Comparison of ENCODE assay signal across 8 cellular contexts in genomic region chrX:71095971-71096701, GRCh38. TPM values are rescaled to one million over a fixed set of nuclear protein-coding genes. Genes with fewer than 3 reads are reported as not detected.
DNase-seq lines count a peak whose midpoint lies in the region; ATAC-seq and TF ChIP-seq lines count a peak whose summit lies in the region.

No MANE protein-coding gene starts in this region.

- H3K4me3 ChIP-seq in HCT116 (replicated peaks in 1 of 2; ENCODE audit: low read depth in 1 of 2, low read length in 2 of 2) (peak overlapping the region; percentile 54 to 64), mammary epithelial cell (replicated peaks in 1 of 3; ENCODE audit: insufficient read depth in 1 of 3, low read depth in 2 of 3, low read length in 3 of 3) (peak overlapping the region; percentile 40 to 59 (median 57)), left lung (peak overlapping the region; percentile 40 to 56), subcutaneous abdominal adipose tissue (ENCODE audit: low read depth in 1 of 5, low read length in 5 of 5) (peak overlapping the region; percentile 74 to 89 (median 84))

- dilution Hi-C loops in mammary epithelial cell (cut with HindIII; ENCODE audit: low sequenced_read_pairs): no loop called here

- H3K36me3 ChIP-seq in ES-I3 (ENCODE audit: insufficient read depth, low read length) (no peaks in the 10 kb centered on the region), HCT116 (ENCODE audit: control insufficient read depth in 1 of 2, insufficient read depth in 2 of 2, low read length in 2 of 2) (no peaks in the 10 kb centered on the region), mammary epithelial cell (ENCODE audit: insufficient read depth, low read length) (no peaks in the 10 kb centered on the region), left lung (no peaks in the 10 kb centered on the region), subcutaneous abdominal adipose tissue (ENCODE audit: control insufficient read depth in 5 of 5, insufficient read depth in 5 of 5, low read length in 5 of 5) (peaks cover 0 to 3% (median 0%) of the 10 kb centered on the region in 5 donors)

- in situ Hi-C loops in mammary epithelial cell (cut with MboI; ENCODE audit: low sequenced_read_pairs in 2 of 2): no loop called here

- H3K4me1 ChIP-seq in ES-I3 (ENCODE audit: insufficient read depth, low read length) (peaks cover 20% of the 10 kb centered on the region), HCT116 (ENCODE audit: control insufficient read depth in 1 of 2, insufficient read depth in 2 of 2, low read length in 2 of 2) (peaks cover 0 to 14% of the 10 kb centered on the region in 2 experiments; a peak in 2 of 4 replicates), mammary epithelial cell (ENCODE audit: insufficient read depth, low read length) (peaks cover 5% of the 10 kb centered on the region), left lung (peaks cover 0 to 23% of the 10 kb centered on the region in 2 donors), subcutaneous abdominal adipose tissue (ENCODE audit: control insufficient read depth in 5 of 5, insufficient read depth in 5 of 5, low read length in 5 of 5) (peaks cover 0 to 33% (median 24%) of the 10 kb centered on the region in 5 donors)

- RAD21 ChIA-PET in HCT116 (lab: Charles Lee; ENCODE audit: low non-redundant PET in 1 of 2, low total read pairs in 2 of 2, uncharacterized antibody in 2 of 2, unreplicated experiment in 2 of 2): no interaction called here

- H2AFZ ChIP-seq in HCT116 (ENCODE audit: low read depth, low read length, poor library complexity, severe bottlenecking): no peak overlapping the region
- H2AFZ ChIP-seq in mammary epithelial cell (ENCODE audit: low read depth, low read length): peak overlapping the region; percentile 85

- TF ChIP-seq RAD21 in HCT116 (IDR thresholded peaks at IDR 0.05; ENCODE audit: low read depth): no peak

- no peaks in the 10 kb centered on the region for H3K27me3 ChIP-seq in HCT116 (ENCODE audit: insufficient read depth, low read length)
- no peaks in the 10 kb centered on the region for H3K27me3 ChIP-seq in mammary epithelial cell (ENCODE audit: insufficient read depth, low read length)
- H3K27me3 ChIP-seq in left lung: no peaks in the 10 kb centered on the region
- peaks cover 0 to 12% (median 6%) of the 10 kb centered on the region in 5 donors for H3K27me3 ChIP-seq in subcutaneous abdominal adipose tissue (ENCODE audit: control insufficient read depth in 5 of 5, insufficient read depth in 4 of 5, low read length in 5 of 5)

- peak overlapping the region; percentile 88 for H3K4me2 ChIP-seq in HCT116 (ENCODE audit: low read length)
- peak overlapping the region; percentile 80 for H3K4me2 ChIP-seq in mammary epithelial cell (ENCODE audit: insufficient read depth, low read depth, low read length)

- H3K79me2 ChIP-seq in HCT116 (ENCODE audit: insufficient read depth, low read length): no peaks in the 10 kb centered on the region
- H3K79me2 ChIP-seq in mammary epithelial cell (ENCODE audit: insufficient read depth, low read length): no peaks in the 10 kb centered on the region

- H3K9me3 ChIP-seq in ES-I3 (ENCODE audit: control insufficient read depth, insufficient read depth, low read length): no peaks in the 10 kb centered on the region
- H3K9me3 ChIP-seq in HCT116 (ENCODE audit: control insufficient read depth in 1 of 2, insufficient read depth in 1 of 2, low read depth in 1 of 2, low read length in 2 of 2): no peaks in the 10 kb centered on the region
- no peaks in the 10 kb centered on the region for H3K9me3 ChIP-seq in mammary epithelial cell (replicated peaks; ENCODE audit: insufficient read depth, low read length)
- no peaks in the 10 kb centered on the region for H3K9me3 ChIP-seq in left lung
- H3K9me3 ChIP-seq in subcutaneous abdominal adipose tissue (ENCODE audit: control insufficient read depth in 5 of 5, low read length in 5 of 5): no peaks in the 10 kb centered on the region

- intact Hi-C loops in HCT116 (cut with micrococcal nuclease): loop anchor here (5.0 kb wide), 1 partner anchor 81 kb away; no protein-coding TSS in a partner anchor
- intact Hi-C loops in mammary epithelial cell (cut with micrococcal nuclease): loop anchor here (1.0 kb wide), 1 partner anchor 28 kb away; the partner anchor contains the start of gene SNX12
- intact Hi-C loops in left lung (cut with DNase I): no loop called here

- TF ChIP-seq CTCF in HCT116 (IDR thresholded peaks at IDR 0.05 in 2 of 3, conservative IDR thresholded peaks at IDR 0.05 in 1 of 3; ENCODE audit: borderline replicate concordance in 1 of 3, insufficient read depth in 1 of 3, low read depth in 2 of 3, low read length in 2 of 3) (no peak), mammary epithelial cell (conservative IDR thresholded peaks at IDR 0.05 in 1 of 2, IDR thresholded peaks at IDR 0.05 in 1 of 2; ENCODE audit: extremely low read depth in 1 of 2, insufficient read depth in 1 of 2, low read depth in 1 of 2, low read length in 2 of 2) (no peak), left lung (IDR thresholded peaks at IDR 0.05) (no peak)

- peak; percentile 63 for ATAC-seq in HCT116
- ATAC-seq in left lung: peak; percentile 79
- no peak for ATAC-seq in GM21529 (IDR thresholded peaks at IDR 0.05; ENCODE audit: unreplicated experiment)

- H4K20me1 ChIP-seq in HCT116 (ENCODE audit: insufficient read depth): no peaks in the 10 kb centered on the region
- H4K20me1 ChIP-seq in mammary epithelial cell (ENCODE audit: insufficient read depth, low read length): no peaks in the 10 kb centered on the region

- no peak overlapping the region for H3K27ac ChIP-seq in HCT116 (ENCODE audit: low read depth, low read length)
- H3K27ac ChIP-seq in mammary epithelial cell (ENCODE audit: insufficient read depth, low read depth, low read length): no peak overlapping the region
- peak overlapping the region in 1 of 2 donors; percentile 57 for H3K27ac ChIP-seq in left lung
- H3K27ac ChIP-seq in subcutaneous abdominal adipose tissue (ENCODE audit: low read depth, low read length): peak overlapping the region; percentile 41

- peak; percentile 21 for DNase-seq in HCT116 (ENCODE audit: low read depth, low spot score)
- DNase-seq in NCI-H82 (lab: John Stamatoyannopoulos, UW): peak; percentile 84
- peak; percentile 25 for DNase-seq in mammary epithelial cell
- DNase-seq in left lung: no peak
- DNase-seq in SHP77 (lab: John Stamatoyannopoulos, UW): no peak

- 18% methylated on average over 23 of the region's 41 CpGs for WGBS in mammary epithelial cell (ENCODE audit: low coverage, missing lambda C conversion rate)

- no peaks in the 10 kb centered on the region for H3K9me2 ChIP-seq in HCT116 (ENCODE audit: insufficient read depth)

- POLR2A ChIA-PET in HCT116 (lab: Charles Lee): no interaction called here

- CTCF ChIA-PET in HCT116 (lab: Charles Lee) (no interaction called here), mammary epithelial cell (lab: Charles Lee; ENCODE audit: low non-redundant PET) (no interaction called here)

- BruUV-seq in HCT116 (replicated peaks; lab: Mats Ljungman, UMichigan): TSS peak; percentile 85
- BruUV-seq in mammary epithelial cell (replicated peaks; lab: Mats Ljungman, UMichigan): TSS peak; percentile 58

- H3K9ac ChIP-seq in ES-I3 (ENCODE audit: low read depth, low read length) (peak overlapping the region; percentile 60), HCT116 (ENCODE audit: low read length) (peak overlapping the region; percentile 62), mammary epithelial cell (ENCODE audit: insufficient read depth, low read length) (peak overlapping the region; percentile 28), subcutaneous abdominal adipose tissue (ENCODE audit: low read length in 5 of 5) (peak overlapping the region; percentile 38 to 66 (median 64))

- TF ChIP-seq POLR2A in HCT116 (IDR thresholded peaks at IDR 0.05; ENCODE audit: borderline replicate concordance, extremely low read depth, insufficient read depth, insufficient read length): no peak

TF ChIP-seq in HCT116, 20 proteins besides CTCF, POLR2A, EP300 and RAD21 (continues in another document):
- TF ChIP-seq ZNF274 (IDR thresholded peaks at IDR 0.05; ENCODE audit: low read depth, low read length): no peak

RNA-seq across cellular contexts. Expression of gene FOXO4, which starts 0.5 kb away (rescaled TPM):
- total RNA-seq in HCT116 (2021; ENCODE audit: unreplicated experiment) (14.7 TPM), mammary epithelial cell (10 to 100 TPM in 1 of 2 donors, 1 to 10 TPM in 1; 5.9 to 13.8 TPM), left lung (10 to 100 TPM; 19.0 to 19.6 TPM)
- 8.1 and 8.4 TPM in 2 replicates for polyA plus RNA-seq in HCT116 (2012)
- 1.7 TPM for polyA plus RNA-seq in mammary epithelial cell
- polyA minus RNA-seq in mammary epithelial cell: 2.4 TPM

RNA-seq across cellular contexts. Expression of gene CXorf65, which starts 10.4 kb away (rescaled TPM):
- total RNA-seq in HCT116 (2021; ENCODE audit: unreplicated experiment) (not detected), mammary epithelial cell (not detected), left lung (under 1 TPM in 1 of 2 donors, not detected in 1; 0.84 TPM)
- not detected in 2 replicates for polyA plus RNA-seq in HCT116 (2012)
- not detected for polyA plus RNA-seq in mammary epithelial cell
- polyA minus RNA-seq in mammary epithelial cell: not detected

RNA-seq across cellular contexts. Expression of gene IL2RG, which starts 15.2 kb away (rescaled TPM):
- total RNA-seq in HCT116 (2021; ENCODE audit: unreplicated experiment) (0.64 TPM), mammary epithelial cell (not detected), left lung (10 to 100 TPM; 12.0 to 36.0 TPM)
- polyA plus RNA-seq in HCT116 (2012): 0.07 TPM in 1 of 2 replicates, not detected in the other
- polyA plus RNA-seq in mammary epithelial cell: not detected
- polyA minus RNA-seq in mammary epithelial cell: not detected

RNA-seq across cellular contexts. Expression of gene MED12, which starts 22.3 kb away (rescaled TPM):
- total RNA-seq in HCT116 (2021; ENCODE audit: unreplicated experiment) (32.8 TPM), mammary epithelial cell (10 to 100 TPM; 22.0 to 26.7 TPM), left lung (10 to 100 TPM; 37.0 to 42.7 TPM)
- polyA plus RNA-seq in HCT116 (2012): 30.0 and 33.2 TPM in 2 replicates
- polyA plus RNA-seq in mammary epithelial cell: 5.5 TPM
- polyA minus RNA-seq in mammary epithelial cell: 49.7 TPM

RNA-seq across cellular contexts. Expression of gene SNX12, which starts 28.0 kb away (rescaled TPM):
- 43.7 TPM for total RNA-seq in HCT116 (2021; ENCODE audit: unreplicated experiment)
- polyA plus RNA-seq in HCT116 (2012): 21.7 and 25.0 TPM in 2 replicates
- total RNA-seq in mammary epithelial cell: 10 to 100 TPM; 83.0 to 88.1 TPM
- 71.4 TPM for polyA plus RNA-seq in mammary epithelial cell
- 160 TPM for polyA minus RNA-seq in mammary epithelial cell
- total RNA-seq in left lung: 10 to 100 TPM; 54.6 to 69.2 TPM

Comparison
In these comparisons a context has a peak if more than half of its experiments do, and no peak if none do; other contexts are left out.
1. DNase-seq: peak in HCT116 (single experiment), NCI-H82 (single experiment) and mammary epithelial cell (single experiment); none in left lung (0 of 2) and SHP77 (0 of 2).
2. intact Hi-C loops: an anchor here in HCT116 (5.0 kb wide) and mammary epithelial cell (1.0 kb wide); none called in left lung.
3. Peak in every context shown above with its lines, with median percentiles within 50 percentile points of each other: H3K9ac ChIP-seq and H3K4me3 ChIP-seq.